Comparison of ENCODE assay signal across 13 cellular contexts in the genomic region with DNA sequence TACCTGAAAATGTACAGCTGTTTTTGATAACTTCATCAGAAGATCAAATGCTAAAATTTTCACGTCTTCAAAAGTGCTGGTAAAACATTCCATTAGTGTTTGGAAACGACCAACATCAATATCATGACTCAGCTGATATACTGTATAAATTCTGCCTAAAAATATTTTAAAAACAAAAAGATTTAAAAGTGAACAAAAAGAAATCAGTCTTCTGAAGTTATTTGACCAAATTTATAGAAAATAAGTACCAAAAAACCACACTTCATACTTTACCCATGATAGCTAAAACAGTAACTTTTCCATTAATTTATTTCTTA.
"Had no signal": no experiment of that assay in that cellular context is flagged by ENCODE, and none has a peak within 500 bp of the region (broad histone marks: within the 10 kb centered on the region; RNA-seq: fewer than 3 reads in every experiment).

No MANE protein-coding gene starts in this region.

- H3K4me1 ChIP-seq: stomach had no signal

- DNase-seq: activated CD4-positive, alpha-beta T cell treated with anti-CD3 and anti-CD28 coated beads, Interleukin-2, amount 50 U/mL, for 48 hours; activated CD4-positive, CD25-positive, alpha-beta regulatory T cell; activated gamma-delta T cell; amygdala; effector memory CD8-positive, alpha-beta T cell; kidney glomerular epithelial cell; stimulated activated CD4-positive, alpha-beta T cell treated with anti-CD3 and anti-CD28 coated beads, Interleukin-2, amount 100 ng/mL, for 48 hours; stomach had no signal

- H3K4me3 ChIP-seq: stomach, thoracic aorta had no signal

- H3K27ac ChIP-seq: stomach, thoracic aorta had no signal

- H3K9me3 Mint-ChIP-seq: brain; central memory CD8-positive, alpha-beta T cell; effector memory CD8-positive, alpha-beta T cell; neural crest cell had no signal

- H3K9me3 ChIP-seq: stomach, thoracic aorta had no signal

- H3K27me3 ChIP-seq: stomach had no signal

- ATAC-seq: effector memory CD8-positive, alpha-beta T cell; SK-N-SH treated with all-trans-retinoic acid at 6 μM for 48 hours had no signal

- H3K27ac Mint-ChIP-seq: brain had no signal

- H3K4me3 Mint-ChIP-seq: brain; central memory CD8-positive, alpha-beta T cell; neural crest cell had no signal

- H3K27me3 Mint-ChIP-seq: brain; central memory CD8-positive, alpha-beta T cell; effector memory CD8-positive, alpha-beta T cell had no signal

- H3K4me1 Mint-ChIP-seq: brain, neural crest cell had no signal
